ENCODE assay signal across 1 cellular context in genomic region chr15:85757073-85757938, GRCh38.
TF ChIP-seq lines count a peak whose summit lies in the region.

No MANE protein-coding gene starts in this region.

TF ChIP-seq in H1, 55 proteins besides CTCF, POLR2A, EP300 and RAD21:
- TF ChIP-seq SRF (IDR thresholded peaks at IDR 0.05; ENCODE audit: low read depth, low read length) (no peak), SAP30 (IDR thresholded peaks at IDR 0.05; ENCODE audit: insufficient read depth, insufficient replicate concordance, low read length) (no peak), POLR2AphosphoS5 (IDR thresholded peaks at IDR 0.05; ENCODE audit: low read depth, low read length) (no peak), MAX (IDR thresholded peaks at IDR 0.05) (no peak), CBX8 (IDR thresholded peaks at IDR 0.05; ENCODE audit: borderline replicate concordance, low read depth, low read length) (no peak), CBX5 (IDR thresholded peaks at IDR 0.05; ENCODE audit: low read depth, low read length) (no peak), E2F6 (IDR thresholded peaks at IDR 0.05) (no peak), EGR1 (IDR thresholded peaks at IDR 0.05; ENCODE audit: borderline replicate concordance, low read depth, low read length) (no peak), GABPA (IDR thresholded peaks at IDR 0.05; ENCODE audit: borderline replicate concordance, insufficient read depth, low read length) (no peak), BACH1 (IDR thresholded peaks at IDR 0.05; ENCODE audit: low read length) (no peak), HDAC2 (IDR thresholded peaks at IDR 0.05; ENCODE audit: borderline replicate concordance in 1 of 2, low read depth in 2 of 2, low read length in 2 of 2) (no peak), SP2 (IDR thresholded peaks at IDR 0.05; ENCODE audit: low read length) (no peak), MAFK (IDR thresholded peaks at IDR 0.05; ENCODE audit: low read depth, low read length) (no peak), CTBP2 (IDR thresholded peaks at IDR 0.05; ENCODE audit: borderline replicate concordance, insufficient read depth, insufficient read length, low read length) (no peak), FOSL1 (IDR thresholded peaks at IDR 0.05; ENCODE audit: insufficient read depth, low read depth, low read length) (no peak), HDAC6 (IDR thresholded peaks at IDR 0.05; ENCODE audit: low read depth, low read length) (no peak), TCF12 (IDR thresholded peaks at IDR 0.05; ENCODE audit: low read depth, low read length) (no peak), ASH2L (IDR thresholded peaks at IDR 0.05; ENCODE audit: low read length) (no peak), JUND (IDR thresholded peaks at IDR 0.05; ENCODE audit: low read length) (no peak), BCL11A (IDR thresholded peaks at IDR 0.05; ENCODE audit: low read depth in 2 of 2, low read length in 2 of 2) (no peak)
TF ChIP-seq in H1: peak in this region for 0.
